In genomic region chr9:101738566-101739183, GRCh38 we compare ENCODE assay signal across 8 cellular contexts. TPM values are rescaled to one million over a fixed set of nuclear protein-coding genes. Genes with fewer than 3 reads are reported as not detected.
DNase-seq lines count a peak whose midpoint lies in the region; FAIRE-seq and TF ChIP-seq lines count a peak whose summit lies in the region.

GRIN3A (minus strand) TSS chr9:101738647; CDS start chr9:101737979, 668 bp downstream.

- H3K9me3 Mint-ChIP-seq in endodermal cell = no peaks in the 10 kb centered on the region
- peaks cover 6% of the 10 kb centered on the region for H3K9me3 Mint-ChIP-seq in nephron progenitor cell

- no peaks in the 10 kb centered on the region for H3K36me3 ChIP-seq in endodermal cell (ENCODE audit: control insufficient read depth, insufficient read depth, low read length)

- H3K27me3 Mint-ChIP-seq in endodermal cell (ENCODE audit: insufficient read depth) (peaks cover 67% of the 10 kb centered on the region), nephron progenitor cell (ENCODE audit: low read depth, poor library complexity) (peaks cover 87% of the 10 kb centered on the region)

- 41 to 50% methylated on average over 4 to 26 of the region's 26 CpGs for WGBS in endodermal cell (ENCODE audit: insufficient coverage in 1 of 2, insufficient read length in 1 of 2), 2 experiments

- no peak within 1 kb of the TSS for H3K9ac ChIP-seq in endodermal cell (ENCODE audit: extremely low read depth, low read length, poor library complexity, severe bottlenecking)

- TF ChIP-seq POLR2A in GM12891 (IDR thresholded peaks at IDR 0.05; ENCODE audit: low read depth, low read length) = no peak

- peak within 1 kb of the TSS; percentile 75 for H3K4me3 ChIP-seq in endodermal cell (ENCODE audit: low read length)

- TF ChIP-seq CTCF in endodermal cell (conservative IDR thresholded peaks at IDR 0.05) (peak; percentile 23), nephron progenitor cell (IDR thresholded peaks at IDR 0.05) (no peak)

- peaks cover 63% of the 10 kb centered on the region for H3K27me3 ChIP-seq in endodermal cell (ENCODE audit: control insufficient read depth, insufficient read depth, low read length, poor library complexity, severe bottlenecking)

- H3K36me3 Mint-ChIP-seq in endodermal cell (ENCODE audit: low read depth) (no peaks in the 10 kb centered on the region), nephron progenitor cell (ENCODE audit: low read depth) (no peaks in the 10 kb centered on the region)

- DNase-seq in ELF-1 (ENCODE audit: low read depth, low spot score) (peak; percentile 8), NCI-H2171 treated with DMSO at 0.1 percent for 48 hours (lab: John Stamatoyannopoulos, UW) (peak; percentile 56), endodermal cell (peak; percentile 82), nephron progenitor cell (peak; percentile 61), AML-193 (lab: John Stamatoyannopoulos, UW) (no peak), HT-29 (ENCODE audit: low spot score) (no peak), GM12891 (ENCODE audit: insufficient read length, low spot score) (no peak)
- no peak for DNase-seq in activated CD4-positive, alpha-beta T cell treated with anti-CD3 and anti-CD28 coated beads for 4 hours

- FAIRE-seq in GM12891 (lab: Jason Lieb, UNC) = no peak

- H3K4me1 ChIP-seq in endodermal cell (ENCODE audit: control insufficient read depth, insufficient read depth, low read length) = no peaks in the 10 kb centered on the region

- peaks cover 11% of the 10 kb centered on the region for H3K4me1 Mint-ChIP-seq in endodermal cell
- peaks cover 10% of the 10 kb centered on the region for H3K4me1 Mint-ChIP-seq in nephron progenitor cell

- no peak within 1 kb of the TSS for H3K27ac Mint-ChIP-seq in endodermal cell
- H3K27ac Mint-ChIP-seq in nephron progenitor cell = peak within 1 kb of the TSS; percentile 62

- peaks cover 18% of the 10 kb centered on the region for H3K9me3 ChIP-seq in endodermal cell (ENCODE audit: control insufficient read depth, low read length)

- H3K4me3 Mint-ChIP-seq in endodermal cell = peak within 1 kb of the TSS; percentile 56
- H3K4me3 Mint-ChIP-seq in nephron progenitor cell = peak within 1 kb of the TSS; percentile 92

- no peak within 1 kb of the TSS for H3K27ac ChIP-seq in endodermal cell (ENCODE audit: low read depth, low read length)

TF ChIP-seq in GM12891, 5 proteins besides CTCF, POLR2A, EP300 and RAD21:
- TF ChIP-seq TAF1 (IDR thresholded peaks at IDR 0.05; ENCODE audit: low read depth, low read length) (no peak), POU2F2 (IDR thresholded peaks at IDR 0.05; ENCODE audit: low read depth, low read length) (no peak), SPI1 (IDR thresholded peaks at IDR 0.05; ENCODE audit: low read depth, low read length) (no peak), PAX5 (IDR thresholded peaks at IDR 0.05; ENCODE audit: insufficient read depth, low read length, severe bottlenecking) (no peak), POLR2AphosphoS5 (IDR thresholded peaks at IDR 0.05; ENCODE audit: low read depth, low read length) (no peak)

RNA-seq across cellular contexts. Expression of gene GRIN3A, which starts in this region (rescaled TPM):
- total RNA-seq in endodermal cell = not detected
- polyA plus RNA-seq in endodermal cell (2013, experiment 1 of 2) = 0.14 TPM
- 0.21 TPM for polyA plus RNA-seq in endodermal cell (2013, experiment 2 of 2)
- total RNA-seq in HT-29 (2014; rRNA removed; shearing (Covaris generic)) = not detected in 2 replicates
- 0.14 TPM for polyA plus RNA-seq in GM12891 (2012; ENCODE audit: low read depth, missing spikeins)

Comparison
In these comparisons a context has a peak if more than half of its experiments do, and no peak if none do; other contexts are left out.
1. Peak in DNase-seq and H3K4me3 ChIP-seq in endodermal cell; RNA of the gene not detected or under 1 TPM.
2. DNase-seq: peak in ELF-1 (single experiment), NCI-H2171 treated with DMSO at 0.1 percent for 48 hours (single experiment) and nephron progenitor cell (single experiment); none in AML-193 (0 of 2), HT-29 (single experiment), activated CD4-positive, alpha-beta T cell treated with anti-CD3 and anti-CD28 coated beads for 4 hours (0 of 2) and GM12891 (single experiment).